ENCODE assay signal across 10 cellular contexts in the genomic region with DNA sequence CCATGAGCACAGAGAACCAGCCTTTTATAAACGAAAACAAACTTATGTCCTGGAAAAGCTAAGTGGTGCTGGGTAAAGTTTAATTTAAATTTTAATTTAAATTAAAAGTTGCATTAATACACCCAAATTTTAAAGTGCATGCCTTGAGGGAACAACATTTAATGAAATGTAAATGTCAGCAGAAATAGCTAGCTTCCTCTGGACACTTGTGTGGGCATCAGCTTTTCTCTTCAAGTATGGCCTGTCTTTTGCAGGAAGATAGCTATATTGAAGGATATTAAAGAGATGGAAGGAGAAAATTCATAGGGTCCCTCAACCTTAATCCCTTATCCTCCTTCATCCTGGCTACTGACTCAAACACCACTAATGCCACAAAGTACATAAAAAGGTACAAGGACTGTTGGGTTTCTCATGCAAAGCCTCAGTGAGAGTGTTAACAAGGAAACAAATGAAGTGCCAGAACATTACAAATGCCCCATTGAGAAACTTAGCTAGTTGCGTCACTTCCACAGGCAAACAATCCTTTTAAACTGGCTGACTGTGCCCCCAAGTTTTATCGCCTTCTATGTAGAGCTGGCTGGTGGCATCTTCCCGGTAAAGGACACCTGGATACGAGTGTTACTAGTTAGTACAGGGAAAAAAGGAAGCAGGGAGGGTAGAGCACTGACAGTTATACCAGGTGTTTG. TPM values are rescaled to one million over a fixed set of nuclear protein-coding genes. Genes with fewer than 3 reads are reported as not detected.
DNase-seq lines count a peak whose midpoint lies in the region; ATAC-seq and TF ChIP-seq lines count a peak whose summit lies in the region.
"Had no signal": no experiment of that assay in that cellular context is flagged by ENCODE, and none has a peak within 500 bp of the region (broad histone marks: within the 10 kb centered on the region; RNA-seq: fewer than 3 reads in every experiment).

No MANE protein-coding gene starts in this region.

- TF ChIP-seq POLR2A in NB4 (IDR thresholded peaks at IDR 0.05; ENCODE audit: extremely low read depth, insufficient read length) (no peak), suprapubic skin (IDR thresholded peaks at IDR 0.05) (no peak)

- no peak for TF ChIP-seq EP300 in suprapubic skin (IDR thresholded peaks at IDR 0.05)

- H3K27ac ChIP-seq in suprapubic skin: no peak overlapping the region

- no peaks in the 10 kb centered on the region for H3K27me3 Mint-ChIP-seq in nephron (ENCODE audit: low read depth)

- peak; percentile 74 to 83 for DNase-seq in AML-193 (lab: John Stamatoyannopoulos, UW)
- peak; percentile 88 for DNase-seq in NB4 (ENCODE audit: low read depth)
- no peak for DNase-seq in AG08396 (ENCODE audit: low spot score)
- DNase-seq in mucosa of gallbladder (ENCODE audit: low spot score): no peak
- no peak for DNase-seq in suprapubic skin (ENCODE audit: low spot score in 2 of 2)
- DNase-seq in D341Med (ENCODE audit: low spot score): no peak
- DNase-seq: DMS153 had no signal

- peaks cover 12% of the 10 kb centered on the region for H3K36me3 Mint-ChIP-seq in nephron (ENCODE audit: low read depth)

- peaks cover 15% of the 10 kb centered on the region for H3K4me1 Mint-ChIP-seq in nephron

- peaks cover 51% of the 10 kb centered on the region for H3K4me1 ChIP-seq in suprapubic skin

- H3K27me3 ChIP-seq in suprapubic skin: no peaks in the 10 kb centered on the region

- no peaks in the 10 kb centered on the region for H3K36me3 ChIP-seq in suprapubic skin

- peak overlapping the region in 2 of 3 experiments; percentile 64 to 92 for H3K27ac Mint-ChIP-seq in nephron

- no peaks in the 10 kb centered on the region for H3K9me3 ChIP-seq in suprapubic skin

- H3K4me3 ChIP-seq in NB4 (ENCODE audit: low read depth, low read length) (no peak overlapping the region), suprapubic skin (no peak overlapping the region)
- H3K4me3 ChIP-seq: coronary artery had no signal

- peak; percentile 62 for ATAC-seq in esophagus mucosa

- no peak overlapping the region for H3K4me3 Mint-ChIP-seq in nephron

- no peaks in the 10 kb centered on the region for H3K9me3 Mint-ChIP-seq in nephron

- TF ChIP-seq CTCF in NB4 (IDR thresholded peaks at IDR 0.05; ENCODE audit: low read depth, low read length): no peak
- no peak for TF ChIP-seq CTCF in nephron (IDR thresholded peaks at IDR 0.05; ENCODE audit: unreplicated experiment in 3 of 3)
- TF ChIP-seq CTCF in suprapubic skin (IDR thresholded peaks at IDR 0.05): no peak

- 58% methylated on average over 5 of the region's 5 CpGs for WGBS in suprapubic skin

RNA-seq across cellular contexts. Expression of a gene that starts 14.1 kb away (rescaled TPM):
- 14.2 TPM for total RNA-seq in esophagus mucosa
- total RNA-seq in mucosa of gallbladder: 44.5 TPM
- total RNA-seq in suprapubic skin: 10 to 100 TPM; 24.4 to 80.9 (median 35.4) TPM

RNA-seq across cellular contexts. Expression of a gene that starts 34.3 kb away (rescaled TPM):
- total RNA-seq in esophagus mucosa: 10.0 TPM
- total RNA-seq in mucosa of gallbladder: 10.9 TPM
- total RNA-seq in suprapubic skin: 10 to 100 TPM; 15.1 to 26.8 (median 20.2) TPM

RNA-seq across cellular contexts. Expression of a gene that starts 39.7 kb away (rescaled TPM):
- total RNA-seq in esophagus mucosa: 111 TPM
- 113 TPM for total RNA-seq in mucosa of gallbladder
- 10 to 100 TPM; 41.7 to 57.5 (median 52.3) TPM for total RNA-seq in suprapubic skin

Comparison
In these comparisons a context has a peak if more than half of its experiments do, and no peak if none do; other contexts are left out.
1. DNase-seq: peak in AML-193 (2 of 2) and NB4 (single experiment); none in AG08396 (single experiment), mucosa of gallbladder (single experiment), suprapubic skin (0 of 2) and D341Med (single experiment).